ENCODE assay signal across 8 cellular contexts in genomic region chr1:36149973-36150295, GRCh38. TPM values are rescaled to one million over a fixed set of nuclear protein-coding genes. Genes with fewer than 3 reads are reported as not detected.
DNase-seq lines count a peak whose midpoint lies in the region; ATAC-seq, FAIRE-seq and TF ChIP-seq lines count a peak whose summit lies in the region.

No MANE protein-coding gene starts in this region.

- peaks cover 17% of the 10 kb centered on the region for H3K36me3 ChIP-seq in K562 (ENCODE audit: control insufficient read depth, insufficient read depth, low read length)
- H3K36me3 ChIP-seq in mucosa of stomach (ENCODE audit: control insufficient read depth, insufficient read depth, low read length): no peaks in the 10 kb centered on the region

- H3K4me3 ChIP-seq in K562 (no peak overlapping the region; the same call in 1 of the 2 replicates), mucosa of stomach (ENCODE audit: low read length) (no peak overlapping the region)

- H3K79me2 ChIP-seq in K562 (ENCODE audit: control insufficient read depth, insufficient read depth, low read length): peaks cover 33% of the 10 kb centered on the region

- peak overlapping the region; percentile 77 for H3K4me2 ChIP-seq in K562 (ENCODE audit: insufficient read depth, low read length)

- POLR2A ChIA-PET in K562 (lab: Yijun Ruan, JAX): interaction anchor here (0.6 to 3.5 kb wide), 26 partner anchors 10 to 1325 kb away, joined by 3 to 35 read pairs (median 4); partner anchors contain the start of genes LSM10 and THRAP3

- no peaks in the 10 kb centered on the region for H3K9me3 ChIP-seq in K562 (replicated peaks; ENCODE audit: control insufficient read depth, insufficient read depth, low read depth, low read length)
- no peaks in the 10 kb centered on the region for H3K9me3 ChIP-seq in mucosa of stomach (ENCODE audit: control insufficient read depth, low read length)

- no peaks in the 10 kb centered on the region for H3K27me3 Mint-ChIP-seq in stimulated activated naive CD8-positive, alpha-beta T cell treated with anti-CD3 and anti-CD28 coated beads, Interleukin-15, Interleukin-2, amounts not matched to agents 100 ng/mL and 50 ng/mL, for 24 hours

- no peak for TF ChIP-seq EP300 in K562 (IDR thresholded peaks at IDR 0.05; ENCODE audit: low read length)

- peak overlapping the region; percentile 81 for H3K27ac ChIP-seq in K562 (ENCODE audit: extremely low read depth, low read depth, low read length)

- H3K4me1 ChIP-seq in K562 (replicated peaks in 1 of 2; ENCODE audit: control insufficient read depth in 2 of 2, insufficient read depth in 2 of 2, low read length in 2 of 2) (peaks cover 36 to 37% of the 10 kb centered on the region in 2 experiments), mucosa of stomach (ENCODE audit: control insufficient read depth, insufficient read depth, low read length) (peaks cover 38% of the 10 kb centered on the region)

- H3K4me3 Mint-ChIP-seq in stimulated activated naive CD8-positive, alpha-beta T cell treated with anti-CD3 and anti-CD28 coated beads, Interleukin-15, Interleukin-2, amounts not matched to agents 100 ng/mL and 50 ng/mL, for 24 hours: peak overlapping the region; percentile 97

- ATAC-seq in stimulated activated naive CD8-positive, alpha-beta T cell treated with anti-CD3 and anti-CD28 coated beads, Interleukin-15, Interleukin-2, amounts not matched to agents 100 U/mL and 50 U/mL, for 24 hours: no peak
- ATAC-seq in K562 (no peak), GM21723 (IDR thresholded peaks at IDR 0.05; ENCODE audit: unreplicated experiment) (no peak), left lobe of liver (no peak), GM18519 (IDR thresholded peaks at IDR 0.05; ENCODE audit: low FRiP score, unreplicated experiment) (no peak)

- peaks cover 74% of the 10 kb centered on the region for H3K4me1 Mint-ChIP-seq in stimulated activated naive CD8-positive, alpha-beta T cell treated with anti-CD3 and anti-CD28 coated beads, Interleukin-15, Interleukin-2, amounts not matched to agents 100 ng/mL and 50 ng/mL, for 24 hours (ENCODE audit: low read depth)

- H3K9me1 ChIP-seq in K562 (ENCODE audit: control insufficient read depth, insufficient read depth, low read length): no peaks in the 10 kb centered on the region

- CTCF ChIA-PET in K562 (lab: Yijun Ruan, JAX; ENCODE audit: low intra/inter-chr PET ratio): interaction anchor here (0.6 to 3.4 kb wide), 7 partner anchors 15 to 374 kb away, joined by 3 to 50 read pairs (median 5); no protein-coding TSS in a partner anchor

- peaks cover 11% of the 10 kb centered on the region for H3K36me3 Mint-ChIP-seq in stimulated activated naive CD8-positive, alpha-beta T cell treated with anti-CD3 and anti-CD28 coated beads, Interleukin-15, Interleukin-2, amounts not matched to agents 100 ng/mL and 50 ng/mL, for 24 hours (ENCODE audit: low read depth)

- no peak for TF ChIP-seq RAD21 in K562 (CRISPR knock-in tag; conservative IDR thresholded peaks at IDR 0.05 in 1 of 2, IDR thresholded peaks at IDR 0.05 in 1 of 2)

- H2AFZ ChIP-seq in K562 (ENCODE audit: low read depth, low read length): peak overlapping the region; percentile 93

- TF ChIP-seq POLR2A in K562 (conservative IDR thresholded peaks at IDR 0.05): no peak

- WGBS in K562 (ENCODE audit: insufficient coverage, low coverage, missing lambda C conversion rate): 11% methylated on average over 6 of the region's 6 CpGs

- no peak for FAIRE-seq in K562 (lab: Jason Lieb, UNC)

- no peaks in the 10 kb centered on the region for H3K9me3 Mint-ChIP-seq in stimulated activated naive CD8-positive, alpha-beta T cell treated with anti-CD3 and anti-CD28 coated beads, Interleukin-15, Interleukin-2, amounts not matched to agents 100 ng/mL and 50 ng/mL, for 24 hours

- no peaks in the 10 kb centered on the region for H3K27me3 ChIP-seq in K562 (ENCODE audit: control insufficient read depth in 2 of 2, insufficient read depth in 2 of 2, low read length in 2 of 2)
- no peaks in the 10 kb centered on the region for H3K27me3 ChIP-seq in mucosa of stomach (ENCODE audit: control insufficient read depth, insufficient read depth, low read length)

- peak overlapping the region; percentile 97 for H3K27ac Mint-ChIP-seq in stimulated activated naive CD8-positive, alpha-beta T cell treated with anti-CD3 and anti-CD28 coated beads, Interleukin-15, Interleukin-2, amounts not matched to agents 100 ng/mL and 50 ng/mL, for 24 hours

- H3K9ac ChIP-seq in K562 (ENCODE audit: insufficient read depth in 1 of 2, low read depth in 2 of 2, low read length in 2 of 2) (peak overlapping the region; percentile 58 to 81; a peak in 3 of 4 replicates), mucosa of stomach (ENCODE audit: low read length) (peak overlapping the region; percentile 64)

- BruUV-seq in K562 (replicated peaks; lab: Mats Ljungman, UMichigan): no TSS peak

- intact Hi-C loops in K562 (cut with micrococcal nuclease): loop anchor here (1.0 to 2.0 kb wide), 4 partner anchors 38 to 270 kb away; partner anchors contain the start of gene THRAP3

- TF ChIP-seq CTCF in K562 (IDR thresholded peaks at IDR 0.05 in 2 of 3, conservative IDR thresholded peaks at IDR 0.05 in 1 of 3; ENCODE audit: insufficient read depth in 2 of 3, low read depth in 1 of 3, low read length in 3 of 3): no peak

- in situ Hi-C loops in K562 (cut with MboI): loop anchor here (5.0 kb wide), 1 partner anchor 137 kb away; no protein-coding TSS in a partner anchor

- no peaks in the 10 kb centered on the region for H4K20me1 ChIP-seq in K562 (replicated peaks; ENCODE audit: control insufficient read depth, insufficient read depth, low read length)

- no peak for DNase-seq in stimulated activated naive CD8-positive, alpha-beta T cell treated with anti-CD3 and anti-CD28 coated beads, Interleukin-15, Interleukin-2, amounts not matched to agents 100 U/mL and 50 U/mL, for 24 hours
- DNase-seq in K562 (ENCODE audit: extremely low read depth in 1 of 4, low spot score in 3 of 4) (peak in 1 of 4 experiments; percentile 44), left lobe of liver (ENCODE audit: low spot score) (no peak), GOT3 (lab: John Stamatoyannopoulos, UW) (no peak)

RNA-seq across cellular contexts. Expression of gene TRAPPC3, which starts 0.6 kb away (rescaled TPM):
- 60.6 and 88.2 TPM in 2 replicates for total RNA-seq in K562 (2011; cell fraction: chromatin; rRNA removed; ENCODE audit: low replicate concordance)
- 67.4 and 71.0 TPM in 2 replicates for total RNA-seq in K562 (2011; cell fraction: nucleolus; rRNA removed)
- 76.7 and 96.0 TPM in 2 replicates for total RNA-seq in K562 (2011; cell fraction: nucleoplasm; rRNA removed)
- total RNA-seq in K562 (2014; rRNA removed) (132 and 141 TPM in 2 replicates), K562 (2014; rRNA removed; fragmentation: Illumina TruSeq; extraction: Trizol) (109 and 114 TPM in 2 replicates), K562 (2015; rRNA removed; fragmentation: Illumina TruSeq; extraction: Trizol) (112 and 115 TPM in 2 replicates), K562 (2021) (83.4 and 90.9 TPM in 2 replicates), left lobe of liver (24.8 TPM)
- polyA plus RNA-seq in K562 (2011; rRNA removed) (128 and 141 TPM in 2 replicates), K562 (2014; fragmentation: Illumina TruSeq; extraction: Trizol) (127 and 140 TPM in 2 replicates), K562 (2014; fragmentation: Nextera tagmentation; extraction: Ambion mirVana) (10 to 100 TPM; 20.6 to 41.8 TPM), K562 (2014; rRNA removed) (119 and 142 TPM in 2 replicates)
- polyA plus RNA-seq in K562 (2011; cell fraction: cytosol; rRNA removed): 75.6 and 128 TPM in 2 replicates
- 80.4 and 107 TPM in 2 replicates for polyA plus RNA-seq in K562 (2011; cell fraction: nucleus; rRNA removed)
- 109 and 110 TPM in 2 replicates for polyA plus RNA-seq in K562 (2012)
- polyA minus RNA-seq in K562 (2011; rRNA and poly(A)+ RNA removed): 47.8 and 54.0 TPM in 2 replicates
- 29.4 and 32.5 TPM in 2 replicates for polyA minus RNA-seq in K562 (2011; cell fraction: cytosol; rRNA and poly(A)+ RNA removed)
- 18.6 and 31.1 TPM in 2 replicates for polyA minus RNA-seq in K562 (2011; cell fraction: nucleus; rRNA and poly(A)+ RNA removed)

RNA-seq across cellular contexts. Expression of gene MAP7D1, which starts 6.0 kb away (rescaled TPM):
- 28.8 and 80.6 TPM in 2 replicates for total RNA-seq in K562 (2011; cell fraction: chromatin; rRNA removed; ENCODE audit: low replicate concordance)
- 47.5 and 62.2 TPM in 2 replicates for total RNA-seq in K562 (2011; cell fraction: nucleolus; rRNA removed)
- total RNA-seq in K562 (2011; cell fraction: nucleoplasm; rRNA removed): 37.8 and 52.2 TPM in 2 replicates
- total RNA-seq in K562 (2014; rRNA removed): 72.8 and 74.4 TPM in 2 replicates
- total RNA-seq in K562 (2014; rRNA removed; fragmentation: Illumina TruSeq; extraction: Trizol): 17.4 and 20.8 TPM in 2 replicates
- total RNA-seq in K562 (2015; rRNA removed; fragmentation: Illumina TruSeq; extraction: Trizol): 34.5 and 37.8 TPM in 2 replicates
- total RNA-seq in K562 (2021): 101 and 108 TPM in 2 replicates
- polyA plus RNA-seq in K562 (2011; rRNA removed): 17.2 and 18.4 TPM in 2 replicates
- polyA plus RNA-seq in K562 (2011; cell fraction: cytosol; rRNA removed): 14.6 and 28.7 TPM in 2 replicates
- 34.1 and 46.2 TPM in 2 replicates for polyA plus RNA-seq in K562 (2011; cell fraction: nucleus; rRNA removed)
- 51.5 and 56.5 TPM in 2 replicates for polyA plus RNA-seq in K562 (2012)
- 49.2 and 53.7 TPM in 2 replicates for polyA plus RNA-seq in K562 (2014; fragmentation: Illumina TruSeq; extraction: Trizol)
- 1 to 10 TPM; 3.6 to 4.4 TPM for polyA plus RNA-seq in K562 (2014; fragmentation: Nextera tagmentation; extraction: Ambion mirVana)
- polyA plus RNA-seq in K562 (2014; rRNA removed): 53.8 and 54.7 TPM in 2 replicates
- polyA minus RNA-seq in K562 (2011; rRNA and poly(A)+ RNA removed): 8.2 and 9.2 TPM in 2 replicates
- 31.8 and 55.1 TPM in 2 replicates for polyA minus RNA-seq in K562 (2011; cell fraction: cytosol; rRNA and poly(A)+ RNA removed)
- polyA minus RNA-seq in K562 (2011; cell fraction: nucleus; rRNA and poly(A)+ RNA removed): 13.1 and 14.8 TPM in 2 replicates
- total RNA-seq in left lobe of liver: 13.3 TPM

RNA-seq across cellular contexts. Expression of gene COL8A2, which starts 24.9 kb away (rescaled TPM):
- total RNA-seq in K562 (2011; cell fraction: chromatin; rRNA removed; ENCODE audit: low replicate concordance): 0.07 and 0.11 TPM in 2 replicates
- 0.13 and 0.17 TPM in 2 replicates for total RNA-seq in K562 (2011; cell fraction: nucleolus; rRNA removed)
- total RNA-seq in K562 (2011; cell fraction: nucleoplasm; rRNA removed): 0.07 TPM in 1 of 2 replicates, not detected in the other
- total RNA-seq in K562 (2014; rRNA removed): 0.14 TPM in 1 of 2 replicates, not detected in the other
- 0.03 TPM in 1 of 2 replicates, not detected in the other for total RNA-seq in K562 (2014; rRNA removed; fragmentation: Illumina TruSeq; extraction: Trizol)
- not detected in 2 replicates for total RNA-seq in K562 (2015; rRNA removed; fragmentation: Illumina TruSeq; extraction: Trizol)
- total RNA-seq in K562 (2021): 0.04 and 0.09 TPM in 2 replicates
- 0.04 TPM in 2 replicates for polyA plus RNA-seq in K562 (2011; rRNA removed)
- polyA plus RNA-seq in K562 (2011; cell fraction: cytosol; rRNA removed): 0.09 TPM in 1 of 2 replicates, not detected in the other
- polyA plus RNA-seq in K562 (2011; cell fraction: nucleus; rRNA removed): 0.11 TPM in 1 of 2 replicates, not detected in the other
- polyA plus RNA-seq in K562 (2012): 0.01 and 0.07 TPM in 2 replicates
- polyA plus RNA-seq in K562 (2014; fragmentation: Illumina TruSeq; extraction: Trizol): 0.07 TPM in 1 of 2 replicates, not detected in the other
- not detected for polyA plus RNA-seq in K562 (2014; fragmentation: Nextera tagmentation; extraction: Ambion mirVana)
- polyA plus RNA-seq in K562 (2014; rRNA removed): 0.03 TPM in 1 of 2 replicates, not detected in the other
- polyA minus RNA-seq in K562 (2011; rRNA and poly(A)+ RNA removed): not detected in 2 replicates
- not detected in 2 replicates for polyA minus RNA-seq in K562 (2011; cell fraction: cytosol; rRNA and poly(A)+ RNA removed)
- 0.13 TPM in 1 of 2 replicates, not detected in the other for polyA minus RNA-seq in K562 (2011; cell fraction: nucleus; rRNA and poly(A)+ RNA removed)
- 0.50 TPM for total RNA-seq in left lobe of liver
